Comparison of ENCODE assay signal across 25 cellular contexts in the genomic region with DNA sequence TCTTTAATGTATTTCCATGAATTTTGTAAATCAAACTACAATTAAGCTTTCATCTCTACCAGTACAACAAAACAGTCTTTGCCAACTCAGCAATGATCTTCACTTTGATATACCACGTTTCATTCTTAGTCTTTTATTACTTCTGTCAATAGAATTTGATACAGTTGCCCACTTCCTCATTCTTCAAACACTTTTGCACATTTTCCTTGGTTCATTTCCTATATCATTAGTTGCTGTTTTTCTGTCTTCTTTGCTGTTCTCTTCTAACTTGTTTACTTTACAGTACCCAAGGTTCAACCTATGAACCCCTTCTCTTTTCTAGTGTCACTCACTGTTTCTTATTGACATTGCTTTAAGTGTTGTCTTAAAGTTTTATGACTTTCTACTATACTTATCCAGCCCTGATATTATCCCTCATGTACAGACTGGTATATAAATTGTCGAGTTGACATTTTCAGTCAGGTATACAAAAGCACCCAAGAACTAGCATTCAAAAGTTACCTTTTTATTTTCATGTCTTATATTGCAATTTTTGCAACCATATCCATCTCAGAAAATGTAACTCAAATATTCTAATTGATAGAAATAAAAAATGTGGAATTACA.
"Had no signal": no experiment of that assay in that cellular context is flagged by ENCODE, and none has a peak within 500 bp of the region (broad histone marks: within the 10 kb centered on the region; RNA-seq: fewer than 3 reads in every experiment).

No MANE protein-coding gene starts in this region.

- H3K27me3 ChIP-seq: brain microvascular endothelial cell had no signal

- H3K27ac ChIP-seq: brain microvascular endothelial cell had no signal

- H3K27me3 Mint-ChIP-seq: activated CD4-positive, alpha-beta T cell treated with anti-CD3 and anti-CD28 coated beads, Interleukin-2, amount 10 ng/mL, durations not matched to agents 24 days and 14 days; activated CD8-positive, alpha-beta T cell treated with anti-CD3 and anti-CD28 coated beads for 36 hours; activated naive CD8-positive, alpha-beta T cell treated with anti-CD3 and anti-CD28 coated beads for 36 hours; activated T-helper 17 cell treated with anti-CD3 and anti-CD28 coated beads, Interleukin-2, amount 50 U/mL, for 72 hours had no signal

- ATAC-seq: activated CD8-positive, alpha-beta T cell treated with anti-CD3 and anti-CD28 coated beads for 36 hours; activated T-cell treated with anti-CD3 and anti-CD28 coated beads, Interleukin-2, amount 50 U/mL, for 72 hours; activated T-helper 17 cell treated with anti-CD3 and anti-CD28 coated beads, Interleukin-2, amount 50 U/mL, for 72 hours; Panc1; SK-N-SH treated with all-trans-retinoic acid at 6 μM for 48 hours had no signal

- H3K36me3 ChIP-seq: brain microvascular endothelial cell had no signal

- H3K4me1 Mint-ChIP-seq: activated CD4-positive, alpha-beta T cell treated with anti-CD3 and anti-CD28 coated beads, Interleukin-2, amount 10 ng/mL, durations not matched to agents 24 days and 14 days; activated naive CD8-positive, alpha-beta T cell treated with anti-CD3 and anti-CD28 coated beads for 36 hours; activated T-helper 17 cell treated with anti-CD3 and anti-CD28 coated beads, Interleukin-2, amount 50 U/mL, for 72 hours had no signal

- H3K4me3 Mint-ChIP-seq: activated CD4-positive, alpha-beta T cell treated with anti-CD3 and anti-CD28 coated beads, Interleukin-2, amount 10 ng/mL, durations not matched to agents 24 days and 14 days; activated CD8-positive, alpha-beta T cell treated with anti-CD3 and anti-CD28 coated beads for 36 hours; activated naive CD8-positive, alpha-beta T cell treated with anti-CD3 and anti-CD28 coated beads for 36 hours; activated T-cell treated with anti-CD3 and anti-CD28 coated beads, Interleukin-2, amount 50 U/mL, for 72 hours; activated T-helper 17 cell treated with anti-CD3 and anti-CD28 coated beads, Interleukin-2, amount 50 U/mL, for 72 hours had no signal

- H3K27ac Mint-ChIP-seq: activated CD4-positive, alpha-beta T cell treated with anti-CD3 and anti-CD28 coated beads, Interleukin-2, amount 10 ng/mL, durations not matched to agents 24 days and 14 days; activated CD8-positive, alpha-beta T cell treated with anti-CD3 and anti-CD28 coated beads for 36 hours; activated naive CD8-positive, alpha-beta T cell treated with anti-CD3 and anti-CD28 coated beads for 36 hours; activated T-cell treated with anti-CD3 and anti-CD28 coated beads, Interleukin-2, amount 50 U/mL, for 72 hours; activated T-helper 17 cell treated with anti-CD3 and anti-CD28 coated beads, Interleukin-2, amount 50 U/mL, for 72 hours had no signal

- H3K36me3 Mint-ChIP-seq: activated naive CD8-positive, alpha-beta T cell treated with anti-CD3 and anti-CD28 coated beads for 36 hours had no signal

- DNase-seq: activated CD4-positive, alpha-beta T cell treated with anti-CD3 and anti-CD28 coated beads, Interleukin-2, amount 10 ng/mL, durations not matched to agents 24 days and 14 days; activated CD4-positive, alpha-beta T cell treated with anti-CD3 and anti-CD28 coated beads, Interleukin-2, amount 50 U/mL, for 4 hours; activated CD8-positive, alpha-beta T cell treated with anti-CD3 and anti-CD28 coated beads for 36 hours; activated effector memory CD4-positive, alpha-beta T cell treated with anti-CD3 and anti-CD28 coated beads, Interleukin-2, amount 50 U/mL, for 16 hours; activated naive CD4-positive, alpha-beta T cell; activated naive CD4-positive, alpha-beta T cell treated with anti-CD3 and anti-CD28 coated beads, Interleukin-2, amount 50 U/mL, for 16 hours; activated naive CD8-positive, alpha-beta T cell treated with anti-CD3 and anti-CD28 coated beads for 36 hours; activated T-cell treated with anti-CD3 and anti-CD28 coated beads, Interleukin-2, amount 50 U/mL, for 1 hour; activated T-cell treated with anti-CD3 and anti-CD28 coated beads, Interleukin-2, amount 50 U/mL, for 72 hours; amniotic stem cell; aorta; brain microvascular endothelial cell; central memory CD4-positive, alpha-beta T cell; MM.1S; NCI-H1105; NCI-H1417 treated with DMSO at 0.1 percent for 48 hours; NCI-H187 treated with DMSO at 0.1 percent for 48 hours; NCI-H2081; NCI-H2227 treated with DMSO at 0.1 percent for 48 hours; NCI-H446; SHP77; T1000 had no signal
